Comparison of ENCODE assay signal across 22 cellular contexts in the genomic region with DNA sequence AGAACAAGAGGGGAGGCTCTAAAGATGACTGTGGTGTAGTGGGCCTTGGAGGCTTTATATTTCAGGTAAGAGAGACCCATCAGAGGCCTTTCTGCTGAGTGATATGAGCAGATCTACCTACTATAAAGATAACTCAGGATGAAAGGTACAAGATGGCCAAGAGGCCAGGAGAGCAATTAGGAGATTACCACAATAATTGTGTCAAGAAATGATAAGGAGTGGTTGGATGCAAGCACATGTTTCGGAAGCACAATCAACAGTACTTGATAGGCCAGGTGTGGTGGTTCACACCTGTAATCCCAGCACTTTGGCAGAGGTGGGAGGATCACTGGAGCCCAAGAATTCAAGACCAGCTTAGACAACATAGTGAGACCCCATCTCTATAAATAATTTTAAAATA.
"Had no signal": no experiment of that assay in that cellular context is flagged by ENCODE, and none has a peak within 500 bp of the region (broad histone marks: within the 10 kb centered on the region; RNA-seq: fewer than 3 reads in every experiment).

No MANE protein-coding gene starts in this region.

- H3K9me3 Mint-ChIP-seq: dendritic cell treated with granulocyte-macrophage colony-stimulating factor and Interleukin-4, amounts not matched to agents 40 ng/mL and 50 ng/mL, for 4 days; nephron; type B pancreatic cell had no signal

- H3K36me3 ChIP-seq: left ventricle myocardium inferior, pancreas, right lobe of liver, stomach, thyroid gland had no signal

- ATAC-seq: pancreas, psoas muscle, right lobe of liver had no signal

- H3K27me3 ChIP-seq: hepatocyte, pancreas, right lobe of liver, stomach, thyroid gland had no signal

- H3K4me3 ChIP-seq: hepatocyte, left ventricle myocardium inferior, lung, pancreas, psoas muscle, right lobe of liver, stomach, thyroid gland had no signal

- H3K4me1 ChIP-seq: right lobe of liver had no signal

- H3K27ac ChIP-seq: hepatocyte, left ventricle myocardium inferior, pancreas, psoas muscle, right lobe of liver, stomach, thyroid gland had no signal

- H3K36me3 Mint-ChIP-seq: naive B cell had no signal

- H3K9me3 ChIP-seq: left ventricle myocardium inferior, pancreas, psoas muscle, right lobe of liver, stomach, thyroid gland had no signal

- H3K27ac Mint-ChIP-seq: dendritic cell treated with granulocyte-macrophage colony-stimulating factor and Interleukin-4, amounts not matched to agents 40 ng/mL and 50 ng/mL, for 4 days; nephron; type B pancreatic cell had no signal

- DNase-seq: foreskin melanocyte; head of caudate nucleus; kidney glomerular epithelial cell; left ventricle myocardium inferior; mesenchymal stem cell; midbrain; naive B cell; occipital lobe; pancreas; psoas muscle; retina; right lobe of liver; stimulated activated CD4-positive, alpha-beta T cell treated with anti-CD3 and anti-CD28 coated beads, Interleukin-2, amount 100 ng/mL, for 24 hours; stimulated activated CD4-positive, alpha-beta T cell treated with anti-CD3 and anti-CD28 coated beads, Interleukin-4, amount 100 ng/mL, for 4 hours; stimulated activated naive CD4-positive, alpha-beta T cell; stomach; thyroid gland had no signal

- H3K27me3 Mint-ChIP-seq: dendritic cell treated with granulocyte-macrophage colony-stimulating factor and Interleukin-4, amounts not matched to agents 40 ng/mL and 50 ng/mL, for 4 days; naive B cell; type B pancreatic cell had no signal

- H3K4me3 Mint-ChIP-seq: dendritic cell treated with granulocyte-macrophage colony-stimulating factor and Interleukin-4, amounts not matched to agents 40 ng/mL and 50 ng/mL, for 4 days; nephron; type B pancreatic cell had no signal
